Comparison of ENCODE assay signal across 1 cellular context in genomic region chr2:101759162-101759561, GRCh38.
TF ChIP-seq lines count a peak whose summit lies in the region.

No MANE protein-coding gene starts in this region.

TF ChIP-seq in SK-N-SH, 30 proteins besides CTCF, POLR2A, EP300 and RAD21 (continued from another document):
- TF ChIP-seq YY1 (IDR thresholded peaks at IDR 0.05; ENCODE audit: low read depth) (no peak; the same call in 1 of the 2 replicates), USF2 (IDR thresholded peaks at IDR 0.05; ENCODE audit: borderline replicate concordance, low read depth, low read length) (no peak), RCOR1 (IDR thresholded peaks at IDR 0.05; ENCODE audit: low read length) (no peak), SMC3 (IDR thresholded peaks at IDR 0.05; ENCODE audit: low read depth, low read length) (no peak), ZBTB33 (IDR thresholded peaks at IDR 0.05; ENCODE audit: borderline replicate concordance, low read depth) (no peak), TEAD4 (IDR thresholded peaks at IDR 0.05; ENCODE audit: borderline replicate concordance, insufficient read depth) (peak; percentile 74), ELF1 (IDR thresholded peaks at IDR 0.05) (no peak), GABPA (IDR thresholded peaks at IDR 0.05; ENCODE audit: low read depth) (no peak)
